Comparison of ENCODE assay signal across 21 cellular contexts in genomic region chr17:2680961-2681360, GRCh38.
"Had no signal": no experiment of that assay in that cellular context is flagged by ENCODE, and none has a peak within 500 bp of the region (broad histone marks: within the 10 kb centered on the region; RNA-seq: fewer than 3 reads in every experiment).

No MANE protein-coding gene starts in this region.

- DNase-seq: cortex of kidney; dorsolateral prefrontal cortex; effector CD8-positive, alpha-beta T cell; gastrocnemius medialis; heart right ventricle; hypothalamus; kidney glomerular epithelial cell; naive thymus-derived CD4-positive, alpha-beta T cell; nephron progenitor cell; spleen; stimulated activated CD4-positive, alpha-beta T cell treated with anti-CD3 and anti-CD28 coated beads, Interleukin-15, amount 100 ng/mL, for 24 hours; stimulated activated CD4-positive, alpha-beta T cell treated with anti-CD3 and anti-CD28 coated beads, Interleukin-1b, Interleukin-23, amount 100 ng/mL, for 48 hours; stimulated activated CD4-positive, alpha-beta T cell treated with anti-CD3 and anti-CD28 coated beads, Interleukin-4, amount 100 ng/mL, for 24 hours; stimulated activated naive CD4-positive, alpha-beta T cell treated with Interleukin-2 at 50 U/mL for 16 hours; thyroid gland; upper lobe of left lung; uterus had no signal

- H3K9me3 ChIP-seq: esophagus muscularis mucosa, gastrocnemius medialis, heart right ventricle, spleen, suprapubic skin, thyroid gland, upper lobe of left lung, uterus had no signal

- H3K27ac Mint-ChIP-seq: nephron progenitor cell had no signal

- H3K27ac ChIP-seq: epithelial cell of prostate, esophagus muscularis mucosa, gastrocnemius medialis, heart right ventricle, spleen, suprapubic skin, thyroid gland, upper lobe of left lung, uterus had no signal

- H3K27me3 Mint-ChIP-seq: naive thymus-derived CD4-positive, alpha-beta T cell had no signal

- H3K4me3 ChIP-seq: dorsolateral prefrontal cortex, esophagus muscularis mucosa, gastrocnemius medialis, heart right ventricle, spleen, suprapubic skin, thyroid gland, upper lobe of left lung, uterus had no signal

- H3K27me3 ChIP-seq: dorsolateral prefrontal cortex, esophagus muscularis mucosa, gastrocnemius medialis, heart right ventricle, spleen, suprapubic skin, thyroid gland, upper lobe of left lung, uterus had no signal

- H3K4me3 Mint-ChIP-seq: naive thymus-derived CD4-positive, alpha-beta T cell; nephron progenitor cell had no signal

- H3K36me3 ChIP-seq: uterus had no signal

- H3K4me1 ChIP-seq: spleen, uterus had no signal

- H3K9me3 Mint-ChIP-seq: naive thymus-derived CD4-positive, alpha-beta T cell; nephron progenitor cell had no signal

- ATAC-seq: gastrocnemius medialis; heart right ventricle; naive thymus-derived CD4-positive, alpha-beta T cell; sciatic nerve had no signal
